ENCODE assay signal across 11 cellular contexts in genomic region chr10:123402656-123403055, GRCh38.
DNase-seq lines count a peak whose midpoint lies in the region; ATAC-seq, FAIRE-seq and TF ChIP-seq lines count a peak whose summit lies in the region.
"Had no signal": no experiment of that assay in that cellular context is flagged by ENCODE, and none has a peak within 500 bp of the region (broad histone marks: within the 10 kb centered on the region; RNA-seq: fewer than 3 reads in every experiment).

No MANE protein-coding gene starts in this region.

- DNase-seq in K562 (ENCODE audit: extremely low read depth in 1 of 4, low spot score in 3 of 4) (no peak), GM23248 (no peak)
- DNase-seq in CD4-positive, alpha-beta T cell, result no peak
- DNase-seq in NK-92 treated with Interleukin-12 subunit alpha and Interleukin-12 subunit beta, amount 100 ng/mL, for 24 hours (lab: John Stamatoyannopoulos, UW), result no peak
- DNase-seq: upper lobe of left lung had no signal

- H3K27me3 ChIP-seq in K562 (ENCODE audit: control insufficient read depth in 2 of 2, insufficient read depth in 2 of 2, low read length in 2 of 2), result no peaks in the 10 kb centered on the region
- no peaks in the 10 kb centered on the region for H3K27me3 ChIP-seq in GM23248 (replicated peaks; ENCODE audit: insufficient read depth)
- no peaks in the 10 kb centered on the region for H3K27me3 ChIP-seq in CD4-positive, alpha-beta T cell (ENCODE audit: control insufficient read depth, insufficient read depth, low read length)
- H3K27me3 ChIP-seq: upper lobe of left lung had no signal

- TF ChIP-seq EP300 in K562 (IDR thresholded peaks at IDR 0.05; ENCODE audit: low read length), result no peak

- CTCF ChIA-PET in K562 (lab: Yijun Ruan, JAX; ENCODE audit: low intra/inter-chr PET ratio), result no interaction called here
- CTCF ChIA-PET in CD4-positive, alpha-beta T cell (lab: Charles Lee), result no interaction called here

- FAIRE-seq in K562 (lab: Jason Lieb, UNC), result no peak
- FAIRE-seq: endothelial cell of umbilical vein had no signal

- H3F3A ChIP-seq in GM23248 (ENCODE audit: insufficient read depth), result no peaks in the 10 kb centered on the region

- no peaks in the 10 kb centered on the region for H4K20me1 ChIP-seq in K562 (replicated peaks; ENCODE audit: control insufficient read depth, insufficient read depth, low read length)
- H4K20me1 ChIP-seq in GM23248 (ENCODE audit: insufficient read depth), result no peaks in the 10 kb centered on the region

- TF ChIP-seq POLR2A in K562 (conservative IDR thresholded peaks at IDR 0.05), result no peak

- H3K4me1 Mint-ChIP-seq in CD4-positive, alpha-beta T cell (ENCODE audit: low read depth), result no peaks in the 10 kb centered on the region

- no peak for TF ChIP-seq RAD21 in K562 (CRISPR knock-in tag; conservative IDR thresholded peaks at IDR 0.05 in 1 of 2, IDR thresholded peaks at IDR 0.05 in 1 of 2)

- 0% methylated on average over 5 of the region's 5 CpGs for WGBS in K562 (ENCODE audit: insufficient coverage, low coverage, missing lambda C conversion rate)
- WGBS in GM23248 (ENCODE audit: low coverage in 1 of 2, low lambda C conversion rate in 2 of 2, missing lambda C conversion rate in 2 of 2), 2 experiments, result 32 to 35% methylated on average over 5 of the region's 5 CpGs

- H3K27ac ChIP-seq in K562 (ENCODE audit: extremely low read depth, low read depth, low read length) (no peak overlapping the region), GM23248 (no peak overlapping the region)
- no peak overlapping the region for H3K27ac ChIP-seq in CD4-positive, alpha-beta T cell (ENCODE audit: low read depth, low read length)
- H3K27ac ChIP-seq: SK-N-MC, upper lobe of left lung had no signal

- no peak for TF ChIP-seq CTCF in K562 (IDR thresholded peaks at IDR 0.05 in 2 of 3, conservative IDR thresholded peaks at IDR 0.05 in 1 of 3; ENCODE audit: insufficient read depth in 2 of 3, low read depth in 1 of 3, low read length in 3 of 3)
- TF ChIP-seq CTCF in CD4-positive, alpha-beta T cell (IDR thresholded peaks at IDR 0.05), result no peak

- peak; percentile 69 for ATAC-seq in GM18858 (IDR thresholded peaks at IDR 0.05; ENCODE audit: unreplicated experiment)
- peak; percentile 76 for ATAC-seq in GM21723 (IDR thresholded peaks at IDR 0.05; ENCODE audit: unreplicated experiment)
- ATAC-seq in HG03457 (IDR thresholded peaks at IDR 0.05; ENCODE audit: unreplicated experiment), result peak; percentile 79
- ATAC-seq in K562, result no peak
- ATAC-seq in CD4-positive, alpha-beta T cell (ENCODE audit: poor library complexity), result no peak
- no peak for ATAC-seq in SK-N-SH treated with all-trans-retinoic acid at 6 μM for 48 hours

- H3K9me3 ChIP-seq in K562 (replicated peaks; ENCODE audit: control insufficient read depth, insufficient read depth, low read depth, low read length), result no peaks in the 10 kb centered on the region
- no peaks in the 10 kb centered on the region for H3K9me3 ChIP-seq in GM23248 (ENCODE audit: low read depth)
- peaks cover 3% of the 10 kb centered on the region for H3K9me3 ChIP-seq in CD4-positive, alpha-beta T cell (ENCODE audit: control insufficient read depth, low read length)

- no peaks in the 10 kb centered on the region for H3K9me2 ChIP-seq in GM23248 (ENCODE audit: insufficient read depth)

- H3K27me3 Mint-ChIP-seq in CD4-positive, alpha-beta T cell, result peaks cover 14% of the 10 kb centered on the region

- no peak overlapping the region for H3K27ac Mint-ChIP-seq in CD4-positive, alpha-beta T cell

- H3K36me3 ChIP-seq in K562 (ENCODE audit: control insufficient read depth, insufficient read depth, low read length) (no peaks in the 10 kb centered on the region), GM23248 (ENCODE audit: low read depth) (no peaks in the 10 kb centered on the region)
- H3K36me3 ChIP-seq: upper lobe of left lung had no signal

- in situ Hi-C loops in K562 (cut with MboI) (no loop called here), GM23248 (cut with MboI) (no loop called here)

- H3K36me3 Mint-ChIP-seq in CD4-positive, alpha-beta T cell (ENCODE audit: low read depth), result no peaks in the 10 kb centered on the region

- H3K4me3 Mint-ChIP-seq in CD4-positive, alpha-beta T cell, result no peak overlapping the region

- H3K9me1 ChIP-seq in K562 (ENCODE audit: control insufficient read depth, insufficient read depth, low read length), result no peaks in the 10 kb centered on the region

- H3K9me3 Mint-ChIP-seq in CD4-positive, alpha-beta T cell, result peaks cover 10% of the 10 kb centered on the region

- H3K79me2 ChIP-seq in K562 (ENCODE audit: control insufficient read depth, insufficient read depth, low read length) (no peaks in the 10 kb centered on the region), GM23248 (ENCODE audit: insufficient read depth) (no peaks in the 10 kb centered on the region)

- H3K4me3 ChIP-seq in K562 (no peak overlapping the region), GM23248 (no peak overlapping the region)
- H3K4me3 ChIP-seq: SK-N-MC, upper lobe of left lung had no signal

- H2AFZ ChIP-seq in K562 (ENCODE audit: low read depth, low read length) (no peak overlapping the region), GM23248 (no peak overlapping the region)

- no TSS peak for BruUV-seq in K562 (replicated peaks; lab: Mats Ljungman, UMichigan)

- H3K4me2 ChIP-seq in K562 (ENCODE audit: insufficient read depth, low read length) (no peak overlapping the region), GM23248 (ENCODE audit: unreplicated experiment) (no peak overlapping the region)

- H3K4me1 ChIP-seq in K562 (replicated peaks in 1 of 2; ENCODE audit: control insufficient read depth in 2 of 2, insufficient read depth in 2 of 2, low read length in 2 of 2) (no peaks in the 10 kb centered on the region; a peak in 1 of 5 replicates), GM23248 (ENCODE audit: insufficient read depth) (no peaks in the 10 kb centered on the region)
- H3K4me1 ChIP-seq: upper lobe of left lung had no signal

- POLR2A ChIA-PET in K562 (lab: Yijun Ruan, JAX), result no interaction called here
- POLR2A ChIA-PET in CD4-positive, alpha-beta T cell (lab: Charles Lee), result no interaction called here

- no peak overlapping the region for H3K9ac ChIP-seq in K562 (ENCODE audit: insufficient read depth in 1 of 2, low read depth in 2 of 2, low read length in 2 of 2)
- H3K9ac ChIP-seq in GM23248, result no peak overlapping the region

- intact Hi-C loops in K562 (cut with micrococcal nuclease), result no loop called here
- intact Hi-C loops in CD4-positive, alpha-beta T cell (cut with DNase I, micrococcal nuclease), result no loop called here

TF ChIP-seq in K562, 482 proteins besides CTCF, POLR2A, EP300 and RAD21 (continues in another document):
- TF ChIP-seq REST (CRISPR knock-in tag; IDR thresholded peaks at IDR 0.05; ENCODE audit: low read depth) (no peak), SPI1 (IDR thresholded peaks at IDR 0.05; ENCODE audit: borderline replicate concordance, low read depth, low read length) (peak; percentile 55; the same call in 1 of the 2 replicates), CBFB (CRISPR knock-in tag; IDR thresholded peaks at IDR 0.05) (no peak)

TF ChIP-seq in SK-N-SH treated with all-trans-retinoic acid at 6 μM for 48 hours, 23 proteins besides CTCF, POLR2A, EP300 and RAD21:
- no peak for TF ChIP-seq GLIS3 (CRISPR knock-in tag; IDR thresholded peaks at IDR 0.05)

Comparison
In these comparisons a context has a peak if more than half of its experiments do, and no peak if none do; other contexts are left out.
1. ATAC-seq: peak in GM18858 (single experiment), GM21723 (single experiment) and HG03457 (single experiment); none in K562 (single experiment), CD4-positive, alpha-beta T cell (single experiment) and SK-N-SH treated with all-trans-retinoic acid at 6 μM for 48 hours (single experiment).